Comparison of ENCODE assay signal across 10 cellular contexts in the genomic region with DNA sequence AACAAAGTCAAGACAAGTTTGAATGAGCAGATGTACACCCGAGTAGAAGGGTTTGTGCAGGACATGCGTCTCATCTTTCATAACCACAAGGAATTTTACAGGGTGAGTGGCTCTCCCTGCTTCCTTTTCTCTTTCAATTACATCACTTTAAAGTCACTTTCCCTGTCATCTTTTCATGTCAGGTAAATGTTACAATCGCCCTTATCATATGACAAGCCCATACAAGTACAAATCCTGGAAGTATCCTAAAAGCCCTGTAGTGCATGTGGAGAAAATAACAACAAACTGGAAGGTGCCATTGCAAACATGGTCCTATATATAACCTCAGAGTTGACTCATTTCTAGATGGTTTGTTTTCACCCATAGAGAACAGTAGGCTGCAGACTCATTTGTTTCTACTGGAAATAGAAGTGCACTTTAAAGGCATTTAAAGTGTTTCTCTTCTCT.
DNase-seq lines count a peak whose midpoint lies in the region; ATAC-seq, FAIRE-seq and TF ChIP-seq lines count a peak whose summit lies in the region.
"Had no signal": no experiment of that assay in that cellular context is flagged by ENCODE, and none has a peak within 500 bp of the region (broad histone marks: within the 10 kb centered on the region; RNA-seq: fewer than 3 reads in every experiment).

No MANE protein-coding gene starts in this region.

- H3K79me2 ChIP-seq in mammary epithelial cell (ENCODE audit: insufficient read depth, low read length) (no peaks in the 10 kb centered on the region), PC-3 (ENCODE audit: low read length) (no peaks in the 10 kb centered on the region)

- no peak for FAIRE-seq in urothelium cell line (lab: Jason Lieb, UNC)

- peaks cover 6% of the 10 kb centered on the region for H3K36me3 Mint-ChIP-seq in MCF 10A (ENCODE audit: insufficient read depth, unreplicated experiment)

- POLR2A ChIA-PET in MCF 10A (lab: Yijun Ruan, JAX) = no interaction called here
- POLR2A ChIA-PET in PC-3 (lab: Charles Lee; ENCODE audit: unreplicated experiment) = no interaction called here
- POLR2A ChIA-PET in HEK293T (lab: Yijun Ruan, JAX) = no interaction called here

- no peak overlapping the region for H2AFZ ChIP-seq in mammary epithelial cell (ENCODE audit: low read depth, low read length)
- no peak overlapping the region for H2AFZ ChIP-seq in PC-3 (ENCODE audit: low read length)

- peak; percentile 65 for DNase-seq in mammary epithelial cell
- no peak for DNase-seq in MCF 10A (ENCODE audit: unreplicated experiment)
- DNase-seq in PC-3 = peak; percentile 55
- peak; percentile 37 for DNase-seq in urothelium cell line (ENCODE audit: low spot score)
- DNase-seq in HEK293T (ENCODE audit: extremely low spot score) = no peak
- no peak for DNase-seq in DMS114 treated with DMSO at 0.1 percent for 48 hours (lab: John Stamatoyannopoulos, UW; ENCODE audit: unreplicated experiment)
- DNase-seq in NCI-H2171 treated with DMSO at 0.1 percent for 48 hours (lab: John Stamatoyannopoulos, UW) = no peak
- DNase-seq: MG63 had no signal

- H3K9me3 ChIP-seq in mammary epithelial cell (replicated peaks; ENCODE audit: insufficient read depth, low read length) (no peaks in the 10 kb centered on the region), PC-3 (ENCODE audit: low read length) (no peaks in the 10 kb centered on the region)
- H3K9me3 ChIP-seq: MG63 had no signal

- ATAC-seq in HG02973 (IDR thresholded peaks at IDR 0.05; ENCODE audit: unreplicated experiment) = peak; percentile 72
- ATAC-seq in PC-3 = peak; percentile 89

- no peaks in the 10 kb centered on the region for H3F3A ChIP-seq in PC-3 (ENCODE audit: low read length, unreplicated experiment)

- H3K9ac ChIP-seq in mammary epithelial cell (ENCODE audit: insufficient read depth, low read length) (no peak overlapping the region), PC-3 (ENCODE audit: low read length) (no peak overlapping the region)

- no peaks in the 10 kb centered on the region for H3K9me2 ChIP-seq in PC-3 (replicated peaks; ENCODE audit: low read length)

- BruUV-seq in mammary epithelial cell (replicated peaks; lab: Mats Ljungman, UMichigan) (no TSS peak), MCF 10A (replicated peaks; lab: Mats Ljungman, UMichigan) (no TSS peak), PC-3 (replicated peaks; lab: Mats Ljungman, UMichigan) (no TSS peak)

- H3K27ac ChIP-seq in mammary epithelial cell (ENCODE audit: insufficient read depth, low read depth, low read length) (no peak overlapping the region), PC-3 (ENCODE audit: low read length) (no peak overlapping the region)

- H3K4me2 ChIP-seq in mammary epithelial cell (ENCODE audit: insufficient read depth, low read depth, low read length) (no peak overlapping the region), PC-3 (ENCODE audit: low read length) (peak overlapping the region; percentile 23; the same call in 1 of the 2 replicates)

- intact Hi-C loops in mammary epithelial cell (cut with micrococcal nuclease) (no loop called here), MCF 10A (cut with micrococcal nuclease) (no loop called here), PC-3 (cut with micrococcal nuclease) (no loop called here)

- H3K36me3 ChIP-seq in mammary epithelial cell (ENCODE audit: insufficient read depth, low read length) (no peaks in the 10 kb centered on the region), PC-3 (ENCODE audit: low read depth, low read length) (no peaks in the 10 kb centered on the region)

- H3K27me3 Mint-ChIP-seq in MCF 10A (ENCODE audit: insufficient read depth, unreplicated experiment) = no peaks in the 10 kb centered on the region
- H3K27me3 Mint-ChIP-seq: activated naive CD8-positive, alpha-beta T cell had no signal

- no peak overlapping the region for H3K4me3 ChIP-seq in mammary epithelial cell (replicated peaks in 1 of 3; ENCODE audit: insufficient read depth in 1 of 3, low read depth in 2 of 3, low read length in 3 of 3)
- no peak overlapping the region for H3K4me3 ChIP-seq in PC-3 (ENCODE audit: low read length)
- H3K4me3 ChIP-seq: MG63 had no signal

- CTCF ChIA-PET in mammary epithelial cell (lab: Charles Lee; ENCODE audit: low non-redundant PET) = no interaction called here
- CTCF ChIA-PET in MCF 10A (lab: Yijun Ruan, JAX) = no interaction called here
- CTCF ChIA-PET in PC-3 (lab: Charles Lee) = no interaction called here
- CTCF ChIA-PET in HEK293T (lab: Yijun Ruan, JAX) = no interaction called here

- WGBS in mammary epithelial cell (ENCODE audit: low coverage, missing lambda C conversion rate) = 31% methylated on average over 3 of the region's 3 CpGs

- H3K4me1 ChIP-seq in mammary epithelial cell (ENCODE audit: insufficient read depth, low read length) = peaks cover 8% of the 10 kb centered on the region
- peaks cover 10% of the 10 kb centered on the region; the same call in 1 of the 2 replicates for H3K4me1 ChIP-seq in PC-3 (ENCODE audit: insufficient read depth, low read length)

- peaks cover 9% of the 10 kb centered on the region for H3K9me3 Mint-ChIP-seq in MCF 10A (ENCODE audit: unreplicated experiment)

- in situ Hi-C loops in mammary epithelial cell (cut with MboI; ENCODE audit: low sequenced_read_pairs in 2 of 2) = no loop called here

- TF ChIP-seq CTCF in mammary epithelial cell (conservative IDR thresholded peaks at IDR 0.05 in 1 of 2, IDR thresholded peaks at IDR 0.05 in 1 of 2; ENCODE audit: extremely low read depth in 1 of 2, insufficient read depth in 1 of 2, low read depth in 1 of 2, low read length in 2 of 2) (no peak), MCF 10A (IDR thresholded peaks at IDR 0.05; ENCODE audit: unreplicated experiment) (no peak), PC-3 (conservative IDR thresholded peaks at IDR 0.05; ENCODE audit: low read depth, low read length) (no peak)

- dilution Hi-C loops in mammary epithelial cell (cut with HindIII; ENCODE audit: low sequenced_read_pairs) = no loop called here

- H3K4me3 Mint-ChIP-seq in MCF 10A (ENCODE audit: unreplicated experiment) = no peak overlapping the region
- H3K4me3 Mint-ChIP-seq: activated naive CD8-positive, alpha-beta T cell had no signal

- H3K27me3 ChIP-seq in mammary epithelial cell (ENCODE audit: insufficient read depth, low read length) (no peaks in the 10 kb centered on the region), PC-3 (ENCODE audit: low read length) (no peaks in the 10 kb centered on the region)
- H3K27me3 ChIP-seq: MG63 had no signal

- H3K4me1 Mint-ChIP-seq in MCF 10A (ENCODE audit: insufficient read depth, unreplicated experiment) = no peaks in the 10 kb centered on the region

- H3K27ac Mint-ChIP-seq in MCF 10A (ENCODE audit: low read depth, unreplicated experiment) = no peak overlapping the region
- H3K27ac Mint-ChIP-seq: activated naive CD8-positive, alpha-beta T cell had no signal

- H4K20me1 ChIP-seq in mammary epithelial cell (ENCODE audit: insufficient read depth, low read length) (no peaks in the 10 kb centered on the region), PC-3 (ENCODE audit: low read length) (no peaks in the 10 kb centered on the region)

TF ChIP-seq in HEK293T, 16 proteins besides CTCF, POLR2A, EP300 and RAD21:
- TF ChIP-seq L3MBTL2 (conservative IDR thresholded peaks at IDR 0.05) = no peak
- no peak for TF ChIP-seq BHLHE40 (IDR thresholded peaks at IDR 0.05; ENCODE audit: borderline replicate concordance)
- TF ChIP-seq, protein P1, sequence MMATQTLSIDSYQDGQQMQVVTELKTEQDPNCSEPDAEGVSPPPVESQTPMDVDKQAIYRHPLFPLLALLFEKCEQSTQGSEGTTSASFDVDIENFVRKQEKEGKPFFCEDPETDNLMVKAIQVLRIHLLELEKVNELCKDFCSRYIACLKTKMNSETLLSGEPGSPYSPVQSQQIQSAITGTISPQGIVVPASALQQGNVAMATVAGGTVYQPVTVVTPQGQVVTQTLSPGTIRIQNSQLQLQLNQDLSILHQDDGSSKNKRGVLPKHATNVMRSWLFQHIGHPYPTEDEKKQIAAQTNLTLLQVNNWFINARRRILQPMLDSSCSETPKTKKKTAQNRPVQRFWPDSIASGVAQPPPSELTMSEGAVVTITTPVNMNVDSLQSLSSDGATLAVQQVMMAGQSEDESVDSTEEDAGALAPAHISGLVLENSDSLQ (IDR thresholded peaks at IDR 0.05) = no peak
- no peak for TF ChIP-seq CTBP1 (IDR thresholded peaks at IDR 0.05; ENCODE audit: borderline replicate concordance)
- no peak for TF ChIP-seq TARDBP (IDR thresholded peaks at IDR 0.05)
- TF ChIP-seq ARNT (IDR thresholded peaks at IDR 0.05) = no peak
- no peak for TF ChIP-seq SP1 (IDR thresholded peaks at IDR 0.05)
- no peak for TF ChIP-seq FOXM1 (IDR thresholded peaks at IDR 0.05; ENCODE audit: borderline replicate concordance)
- TF ChIP-seq LEF1 (IDR thresholded peaks at IDR 0.05; ENCODE audit: borderline replicate concordance) = no peak
- no peak for TF ChIP-seq FOXK2 (IDR thresholded peaks at IDR 0.05)
- TF ChIP-seq FOXA1 (IDR thresholded peaks at IDR 0.05) = no peak
- no peak for TF ChIP-seq SUZ12 (IDR thresholded peaks at IDR 0.05)
- no peak for TF ChIP-seq ZNF384 (IDR thresholded peaks at IDR 0.05)
- TF ChIP-seq HDGF (IDR thresholded peaks at IDR 0.05; ENCODE audit: borderline replicate concordance) = no peak
- TF ChIP-seq ELF4 (IDR thresholded peaks at IDR 0.05) = no peak
- TF ChIP-seq NFRKB (IDR thresholded peaks at IDR 0.05) = no peak

Comparison
In these comparisons a context has a peak if more than half of its experiments do, and no peak if none do; other contexts are left out.
1. DNase-seq: peak in mammary epithelial cell (single experiment), PC-3 (single experiment) and urothelium cell line (single experiment); none in MCF 10A (single experiment), HEK293T (single experiment), DMS114 treated with DMSO at 0.1 percent for 48 hours (single experiment) and NCI-H2171 treated with DMSO at 0.1 percent for 48 hours (single experiment).